In the genomic region with DNA sequence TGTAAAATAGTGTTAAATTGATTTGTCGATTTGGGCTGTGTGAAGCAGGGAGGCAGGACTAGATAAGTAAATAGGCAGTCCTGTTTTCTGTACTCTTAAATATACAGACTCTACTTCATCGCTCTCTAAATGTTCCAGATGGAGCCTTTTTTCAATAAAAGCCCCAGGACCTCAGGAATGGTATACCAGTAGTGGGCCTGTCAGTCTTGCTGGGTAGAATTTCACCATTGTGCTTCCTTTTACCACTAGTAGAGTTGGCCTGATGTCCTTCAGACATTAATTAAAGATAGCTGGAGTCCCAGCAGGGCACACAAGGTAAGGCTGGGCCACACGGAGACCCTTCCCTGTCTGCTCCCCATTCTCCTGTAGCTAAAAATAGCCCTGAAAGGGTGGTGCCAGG, we compare ENCODE assay signal across 11 cellular contexts. TPM values are rescaled to one million over a fixed set of nuclear protein-coding genes. Genes with fewer than 3 reads are reported as not detected.
A peak's percentile ranks its signal among the peaks of the same experiment; 100 is the strongest.
DNase-seq lines count a peak whose midpoint lies in the region; ATAC-seq and TF ChIP-seq lines count a peak whose summit lies in the region.
"Had no signal": no experiment of that assay in that cellular context is flagged by ENCODE, and none has a peak within 500 bp of the region (broad histone marks: within the 10 kb centered on the region; RNA-seq: fewer than 3 reads in every experiment).

No MANE protein-coding gene starts in this region.

- H3K4me3 Mint-ChIP-seq in Calu3 (ENCODE audit: low read depth, unreplicated experiment) (peak overlapping the region; percentile 64), immature natural killer cell (peak overlapping the region in 4 of 5 donors; percentile 93 to 99 (median 94))
- no peak overlapping the region for H3K4me3 Mint-ChIP-seq in stimulated activated memory B cell treated with anti-CD40 and anti-IgM and Interleukin-4, amounts not matched to agents 10 μg/mL and 1 μg/mL and 100 μg/mL, for 72 hours
- H3K4me3 Mint-ChIP-seq: activated naive CD4-positive, alpha-beta T cell treated with anti-CD3 and anti-CD28 coated beads for 36 hours had no signal

- no peaks in the 10 kb centered on the region for H3K9me3 Mint-ChIP-seq in Calu3 (ENCODE audit: low read depth, unreplicated experiment)
- H3K9me3 Mint-ChIP-seq in immature natural killer cell = no peaks in the 10 kb centered on the region
- H3K9me3 Mint-ChIP-seq in stimulated activated memory B cell treated with anti-CD40 and anti-IgM and Interleukin-4, amounts not matched to agents 10 μg/mL and 1 μg/mL and 100 μg/mL, for 72 hours = no peaks in the 10 kb centered on the region
- H3K9me3 Mint-ChIP-seq: activated naive CD4-positive, alpha-beta T cell treated with anti-CD3 and anti-CD28 coated beads for 36 hours had no signal

- TF ChIP-seq CTCF in Calu3 (IDR thresholded peaks at IDR 0.05; ENCODE audit: unreplicated experiment) (no peak), brain microvascular endothelial cell (IDR thresholded peaks at IDR 0.05; ENCODE audit: low read depth, low read length, missing control alignments) (no peak), GM13976 (IDR thresholded peaks at IDR 0.05; ENCODE audit: borderline replicate concordance, control extremely low read depth, extremely low read depth, insufficient read depth, missing control alignments) (no peak)

- CTCF ChIA-PET in Calu3 (lab: Charles Lee) = no interaction called here

- H3K9me3 ChIP-seq in SK-N-MC (ENCODE audit: low read depth, low read length) = no peaks in the 10 kb centered on the region

- H3K27ac Mint-ChIP-seq in Calu3 (ENCODE audit: unreplicated experiment) (peak overlapping the region; percentile 67), immature natural killer cell (peak overlapping the region; percentile 72 to 90 (median 85))
- H3K27ac Mint-ChIP-seq in stimulated activated memory B cell treated with anti-CD40 and anti-IgM and Interleukin-4, amounts not matched to agents 10 μg/mL and 1 μg/mL and 100 μg/mL, for 72 hours = peak overlapping the region; percentile 40
- H3K27ac Mint-ChIP-seq: activated naive CD4-positive, alpha-beta T cell treated with anti-CD3 and anti-CD28 coated beads for 36 hours had no signal

- H3K27me3 ChIP-seq in brain microvascular endothelial cell (replicated peaks) = no peaks in the 10 kb centered on the region

- H3K36me3 Mint-ChIP-seq in Calu3 (ENCODE audit: insufficient read depth, unreplicated experiment) = peaks cover 28% of the 10 kb centered on the region
- peaks cover 0 to 5% (median 3%) of the 10 kb centered on the region in 3 donors for H3K36me3 Mint-ChIP-seq in immature natural killer cell
- peaks cover 13% of the 10 kb centered on the region for H3K36me3 Mint-ChIP-seq in stimulated activated memory B cell treated with anti-CD40 and anti-IgM and Interleukin-4, amounts not matched to agents 10 μg/mL and 1 μg/mL and 100 μg/mL, for 72 hours

- peak overlapping the region; percentile 71; the same call in 1 of the 2 replicates for H3K27ac ChIP-seq in SK-N-MC
- no peak overlapping the region for H3K27ac ChIP-seq in brain microvascular endothelial cell

- no peak for ATAC-seq in stimulated activated memory B cell treated with anti-CD40 and anti-IgM and Interleukin-4, amounts not matched to agents 10 μg/mL and 1 μg/mL and 100 μg/mL, for 72 hours

- in situ Hi-C loops in brain microvascular endothelial cell (cut with HindIII; ENCODE audit: low pct_ligation_motif_present, low sequenced_read_pairs) = no loop called here
- in situ Hi-C loops in GM13976 (cut with MboI; ENCODE audit: low sequenced_read_pairs, unreplicated experiment) = loop anchor here (10.0 kb wide), 1 partner anchor 331 kb away; no protein-coding TSS in a partner anchor

- H3K4me1 Mint-ChIP-seq in Calu3 (ENCODE audit: low read depth, unreplicated experiment) (peaks cover 22% of the 10 kb centered on the region), immature natural killer cell (peaks cover 0 to 29% of the 10 kb centered on the region in 2 donors)
- H3K4me1 Mint-ChIP-seq in stimulated activated memory B cell treated with anti-CD40 and anti-IgM and Interleukin-4, amounts not matched to agents 10 μg/mL and 1 μg/mL and 100 μg/mL, for 72 hours = peaks cover 36% of the 10 kb centered on the region

- BruUV-seq in Calu3 (replicated peaks; lab: Mats Ljungman, UMichigan) = no TSS peak

- peaks cover 98% of the 10 kb centered on the region for H3K36me3 ChIP-seq in SK-N-MC (ENCODE audit: insufficient read depth, low read length)
- H3K36me3 ChIP-seq in brain microvascular endothelial cell (replicated peaks) = no peaks in the 10 kb centered on the region

- H3K27me3 Mint-ChIP-seq in Calu3 (ENCODE audit: unreplicated experiment) = no peaks in the 10 kb centered on the region
- H3K27me3 Mint-ChIP-seq in immature natural killer cell (ENCODE audit: low read depth in 3 of 3) = peaks cover 0 to 4% (median 0%) of the 10 kb centered on the region in 3 donors
- H3K27me3 Mint-ChIP-seq in stimulated activated memory B cell treated with anti-CD40 and anti-IgM and Interleukin-4, amounts not matched to agents 10 μg/mL and 1 μg/mL and 100 μg/mL, for 72 hours = no peaks in the 10 kb centered on the region

- DNase-seq in Calu3 (no peak), SK-N-MC (ENCODE audit: low read depth, low spot score) (no peak), immature natural killer cell (no peak), brain microvascular endothelial cell (no peak), activated gamma-delta T cell (lab: John Stamatoyannopoulos, UW) (no peak), SW 1271 (lab: John Stamatoyannopoulos, UW) (no peak), GM13976 (ENCODE audit: low spot score) (no peak)
- DNase-seq: activated CD4-positive, alpha-beta T cell treated with anti-CD3 and anti-CD28 coated beads for 4 hours; activated naive CD4-positive, alpha-beta T cell treated with anti-CD3 and anti-CD28 coated beads for 36 hours; NCI-H524 had no signal

- H3K4me3 ChIP-seq in SK-N-MC (peak overlapping the region; percentile 98), brain microvascular endothelial cell (ENCODE audit: low read depth, low read length) (no peak overlapping the region)

- intact Hi-C loops in Calu3 (cut with micrococcal nuclease; ENCODE audit: unreplicated experiment) = loop anchor here (10.0 kb wide), 1 partner anchor 121 kb away; no protein-coding TSS in a partner anchor

- H3K9ac ChIP-seq in SK-N-MC (ENCODE audit: insufficient read length) = peak overlapping the region; percentile 98

RNA-seq across cellular contexts. Expression of a gene that starts 6.0 kb away (rescaled TPM):
- total RNA-seq in Calu3 (2022) = 22.8 and 26.2 TPM in 2 replicates
- polyA plus RNA-seq in immature natural killer cell = 10 to 100 TPM in 1 of 3 donors, 1 to 10 TPM in 2; 1.5 to 10.2 (median 6.0) TPM
